27 cellular contexts compared by ENCODE assay signal in the genomic region with DNA sequence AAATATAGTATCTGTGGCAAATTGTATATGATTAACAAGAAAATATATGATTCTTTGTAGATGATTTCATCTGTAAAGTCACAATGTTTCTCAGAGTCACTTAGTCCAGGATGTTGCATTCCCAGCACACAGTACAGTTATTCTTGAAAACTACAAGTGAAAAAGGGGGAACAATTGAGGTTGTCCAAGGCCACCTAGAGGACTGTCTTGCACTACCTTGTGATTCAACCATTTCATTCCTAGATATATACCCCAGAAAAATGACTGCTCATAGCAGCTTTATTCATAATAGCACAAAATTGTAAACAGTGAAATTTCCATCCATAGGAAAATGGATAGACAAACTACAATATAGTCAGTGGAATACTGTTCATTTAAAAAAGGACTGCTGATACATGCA.
"Had no signal": no experiment of that assay in that cellular context is flagged by ENCODE, and none has a peak within 500 bp of the region (broad histone marks: within the 10 kb centered on the region; RNA-seq: fewer than 3 reads in every experiment).

No MANE protein-coding gene starts in this region.

- H3K9me3 ChIP-seq: colonic mucosa, gastroesophageal sphincter, right atrium auricular region, uterus had no signal

- H3K27ac ChIP-seq: colonic mucosa, gastroesophageal sphincter, parathyroid adenoma, right atrium auricular region, uterus, VCaP had no signal

- ATAC-seq: gastroesophageal sphincter; left cardiac atrium; left ventricle myocardium superior; stimulated activated memory B cell treated with anti-CD40 and anti-IgM and Interleukin-4, amounts not matched to agents 10 μg/mL and 1 μg/mL and 100 μg/mL, for 72 hours; stimulated activated naive CD8-positive, alpha-beta T cell treated with anti-CD3 and anti-CD28 coated beads, Interleukin-15, amount 100 ng/mL, for 72 hours had no signal

- H3K4me1 Mint-ChIP-seq: naive B cell; nephron progenitor cell; stimulated activated memory B cell treated with anti-CD40 and anti-IgM and Interleukin-4, amounts not matched to agents 10 μg/mL and 1 μg/mL and 100 μg/mL, for 72 hours; stimulated activated naive CD8-positive, alpha-beta T cell treated with anti-CD3 and anti-CD28 coated beads, Interleukin-15, amount 100 ng/mL, for 72 hours had no signal

- DNase-seq: activated CD4-positive, alpha-beta T cell treated with anti-CD3 and anti-CD28 coated beads for 4 hours; activated CD4-positive, alpha-beta T cell treated with anti-CD3 and anti-CD28 coated beads, Interleukin-2, amount 50 U/mL, for 4 hours; activated effector memory CD4-positive, alpha-beta T cell treated with Interleukin-2 at 50 U/mL for 16 hours; activated naive CD4-positive, alpha-beta T cell treated with Interleukin-2 at 50 U/mL for 16 hours; anterior cingulate cortex; colonic mucosa; effector CD8-positive, alpha-beta T cell; hippocampal formation; left cardiac atrium; left ventricle myocardium superior; naive B cell; nephron progenitor cell; nucleus accumbens; stimulated activated CD4-positive, alpha-beta T cell treated with anti-CD3 and anti-CD28 coated beads, Interleukin-1b, Interleukin-23, amount 100 ng/mL, for 48 hours; stimulated activated CD4-positive, alpha-beta T cell treated with anti-CD3 and anti-CD28 coated beads, Interleukin-4, amount 100 ng/mL, for 4 hours; stimulated activated CD8-positive, alpha-beta memory T cell treated with anti-CD3 and anti-CD28 coated beads, Interleukin-4, amount 100 ng/mL, for 48 hours; stimulated activated naive CD8-positive, alpha-beta T cell treated with anti-CD3 and anti-CD28 coated beads, Interleukin-15, amount 100 ng/mL, for 72 hours; substantia nigra; uterus had no signal

- H3K9ac ChIP-seq: parathyroid adenoma had no signal

- H2AFZ ChIP-seq: parathyroid adenoma had no signal

- H3K9me3 Mint-ChIP-seq: naive B cell; nephron progenitor cell; stimulated activated memory B cell treated with anti-CD40 and anti-IgM and Interleukin-4, amounts not matched to agents 10 μg/mL and 1 μg/mL and 100 μg/mL, for 72 hours; stimulated activated naive CD8-positive, alpha-beta T cell treated with anti-CD3 and anti-CD28 coated beads, Interleukin-15, amount 100 ng/mL, for 72 hours; type B pancreatic cell had no signal

- H3K4me1 ChIP-seq: colonic mucosa, gastroesophageal sphincter, parathyroid adenoma, uterus had no signal

- H3K36me3 Mint-ChIP-seq: type B pancreatic cell had no signal

- H3K27me3 ChIP-seq: colonic mucosa, gastroesophageal sphincter, right atrium auricular region, uterus had no signal

- H3K4me3 ChIP-seq: colonic mucosa, gastroesophageal sphincter, right atrium auricular region, smooth muscle cell, uterus had no signal

- H3K79me2 ChIP-seq: parathyroid adenoma had no signal

- H3K27me3 Mint-ChIP-seq: activated naive CD8-positive, alpha-beta T cell; naive B cell; stimulated activated memory B cell treated with anti-CD40 and anti-IgM and Interleukin-4, amounts not matched to agents 10 μg/mL and 1 μg/mL and 100 μg/mL, for 72 hours; stimulated activated naive CD8-positive, alpha-beta T cell treated with anti-CD3 and anti-CD28 coated beads, Interleukin-15, amount 100 ng/mL, for 72 hours; type B pancreatic cell had no signal

- H3K4me3 Mint-ChIP-seq: activated naive CD8-positive, alpha-beta T cell; naive B cell; nephron progenitor cell; stimulated activated memory B cell treated with anti-CD40 and anti-IgM and Interleukin-4, amounts not matched to agents 10 μg/mL and 1 μg/mL and 100 μg/mL, for 72 hours; stimulated activated naive CD8-positive, alpha-beta T cell treated with anti-CD3 and anti-CD28 coated beads, Interleukin-15, amount 100 ng/mL, for 72 hours; type B pancreatic cell had no signal

- H3K4me2 ChIP-seq: smooth muscle cell had no signal

- H3K36me3 ChIP-seq: colonic mucosa, right atrium auricular region, uterus had no signal

- H3K27ac Mint-ChIP-seq: activated naive CD8-positive, alpha-beta T cell; nephron progenitor cell; stimulated activated memory B cell treated with anti-CD40 and anti-IgM and Interleukin-4, amounts not matched to agents 10 μg/mL and 1 μg/mL and 100 μg/mL, for 72 hours; type B pancreatic cell had no signal
